Comparison of ENCODE assay signal across 1 cellular context in genomic region chr2:3368261-3368722, GRCh38.
TF ChIP-seq lines count a peak whose summit lies in the region.

No MANE protein-coding gene starts in this region.

TF ChIP-seq in HepG2, 621 proteins besides CTCF, POLR2A, EP300 and RAD21 (continued from another document and continues in another):
- no peak for TF ChIP-seq ZBTB1 (CRISPR knock-in tag; IDR thresholded peaks at IDR 0.05; ENCODE audit: borderline replicate concordance)
- no peak for TF ChIP-seq KDM1A (CRISPR knock-in tag; IDR thresholded peaks at IDR 0.05)
- TF ChIP-seq ZNF737 (CRISPR knock-in tag; IDR thresholded peaks at IDR 0.05; ENCODE audit: borderline replicate concordance) = no peak
- no peak for TF ChIP-seq ZNF512 (CRISPR knock-in tag; IDR thresholded peaks at IDR 0.05)
- no peak for TF ChIP-seq SRF (IDR thresholded peaks at IDR 0.05; ENCODE audit: low read depth, low read length)
- TF ChIP-seq PRPF4 (IDR thresholded peaks at IDR 0.05; ENCODE audit: low read depth, low read length, poor library complexity, severe bottlenecking) = no peak
- TF ChIP-seq ZNF768 (CRISPR knock-in tag; IDR thresholded peaks at IDR 0.05) = peak; percentile 47; the same call in 1 of the 2 replicates
- TF ChIP-seq AGO1 (IDR thresholded peaks at IDR 0.05; ENCODE audit: low read depth, low read length, poor library complexity, severe bottlenecking) = no peak
- no peak for TF ChIP-seq ATRX (CRISPR knock-in tag; IDR thresholded peaks at IDR 0.05; ENCODE audit: borderline replicate concordance)
- no peak for TF ChIP-seq SPEN (CRISPR knock-in tag; IDR thresholded peaks at IDR 0.05; ENCODE audit: low read depth)
- TF ChIP-seq MBD4 (IDR thresholded peaks at IDR 0.05; ENCODE audit: borderline replicate concordance, low read length) = no peak
- TF ChIP-seq ZKSCAN1 (IDR thresholded peaks at IDR 0.05; ENCODE audit: low read length) = no peak
- no peak for TF ChIP-seq ZNF703 (CRISPR knock-in tag; IDR thresholded peaks at IDR 0.05; ENCODE audit: borderline replicate concordance)
- TF ChIP-seq HNRNPK (IDR thresholded peaks at IDR 0.05; ENCODE audit: low read depth, low read length, poor library complexity, severe bottlenecking) = no peak
- TF ChIP-seq MAX (IDR thresholded peaks at IDR 0.05) = peak; percentile 99
- peak; percentile 78; the same call in 1 of the 2 replicates for TF ChIP-seq ZNF563 (CRISPR knock-in tag; IDR thresholded peaks at IDR 0.05)
- TF ChIP-seq NFRKB (IDR thresholded peaks at IDR 0.05) = no peak
- peak; percentile 57; the same call in 1 of the 2 replicates for TF ChIP-seq NR2F2 (IDR thresholded peaks at IDR 0.05; ENCODE audit: borderline replicate concordance, low read depth)
- 0 out of 2 replicates have a peak, but pooled peaks have one; percentile 69 for TF ChIP-seq KLF13 (CRISPR knock-in tag; IDR thresholded peaks at IDR 0.05)
- peak; percentile 48 for TF ChIP-seq ARID4A (CRISPR knock-in tag; IDR thresholded peaks at IDR 0.05; ENCODE audit: borderline replicate concordance)
- no peak for TF ChIP-seq NBN (conservative IDR thresholded peaks at IDR 0.05)
- no peak for TF ChIP-seq KDM5A (IDR thresholded peaks at IDR 0.05; ENCODE audit: borderline replicate concordance, low read length)
- TF ChIP-seq PRDM15 (CRISPR knock-in tag; IDR thresholded peaks at IDR 0.05) = no peak
- peak; percentile 41; the same call in 1 of the 2 replicates for TF ChIP-seq ZNF839 (CRISPR knock-in tag; IDR thresholded peaks at IDR 0.05; ENCODE audit: borderline replicate concordance)
- TF ChIP-seq ZNF749 (CRISPR knock-in tag; IDR thresholded peaks at IDR 0.05; ENCODE audit: borderline replicate concordance) = 0 out of 2 replicates have a peak, but pooled peaks have one; percentile 46
- no peak for TF ChIP-seq ZFAT (CRISPR knock-in tag; conservative IDR thresholded peaks at IDR 0.05)
- no peak for TF ChIP-seq MEF2D (CRISPR knock-in tag; IDR thresholded peaks at IDR 0.05)
- peak; percentile 44; the same call in 1 of the 2 replicates for TF ChIP-seq ZSCAN31 (CRISPR knock-in tag; IDR thresholded peaks at IDR 0.05; ENCODE audit: low read depth)
- TF ChIP-seq HMGXB3 (CRISPR knock-in tag; IDR thresholded peaks at IDR 0.05; ENCODE audit: borderline replicate concordance) = peak; percentile 30; the same call in 1 of the 2 replicates
- no peak for TF ChIP-seq PLRG1 (conservative IDR thresholded peaks at IDR 0.05)
- TF ChIP-seq ZXDC (CRISPR knock-in tag; IDR thresholded peaks at IDR 0.05) = no peak
- TF ChIP-seq ZNF253 (CRISPR knock-in tag; IDR thresholded peaks at IDR 0.05; ENCODE audit: borderline replicate concordance) = peak; percentile 72; the same call in 1 of the 2 replicates
- no peak for TF ChIP-seq ZFP91 (CRISPR knock-in tag; IDR thresholded peaks at IDR 0.05; ENCODE audit: borderline replicate concordance)
- no peak for TF ChIP-seq ZNF138 (CRISPR knock-in tag; IDR thresholded peaks at IDR 0.05; ENCODE audit: low read depth)
- 0 out of 2 replicates have a peak, but pooled peaks have one; percentile 43 for TF ChIP-seq NR0B2 (CRISPR knock-in tag; IDR thresholded peaks at IDR 0.05)
- no peak for TF ChIP-seq SMARCC2 (IDR thresholded peaks at IDR 0.05)
